8 cellular contexts compared by ENCODE assay signal in genomic region chr1:165645654-165646366, GRCh38. TPM values are rescaled to one million over a fixed set of nuclear protein-coding genes. Genes with fewer than 3 reads are reported as not detected.
DNase-seq lines count a peak whose midpoint lies in the region; ATAC-seq and TF ChIP-seq lines count a peak whose summit lies in the region.
"Had no signal": no experiment of that assay in that cellular context is flagged by ENCODE, and none has a peak within 500 bp of the region (broad histone marks: within the 10 kb centered on the region; RNA-seq: fewer than 3 reads in every experiment).

No MANE protein-coding gene starts in this region.

- intact Hi-C loops in activated B cell treated with CpG ODN at 0.5 μM for 24 hours (cut with micrococcal nuclease): no loop called here
- intact Hi-C loops in activated naive CD4-positive, alpha-beta T cell treated with anti-CD3 and anti-CD28 coated beads for 36 hours (cut with micrococcal nuclease): no loop called here

- peaks cover 9 to 12% (median 10%) of the 10 kb centered on the region in 4 donors for H3K4me1 ChIP-seq in liver (ENCODE audit: control insufficient read depth in 4 of 4, insufficient read depth in 4 of 4, low read length in 3 of 4)

- TF ChIP-seq RAD21 in liver (IDR thresholded peaks at IDR 0.05): peak; percentile 25 to 42

- POLR2A ChIA-PET in activated B cell treated with CpG ODN at 0.5 μM for 24 hours (lab: Charles Lee): interaction anchor here (1.1 kb wide), 1 partner anchor 15 kb away, joined by 5 read pairs; the partner anchor contains the start of gene MGST3

- peak overlapping the region; percentile 50 for H3K4me3 Mint-ChIP-seq in activated B cell treated with CpG ODN at 0.5 μM for 24 hours
- H3K4me3 Mint-ChIP-seq in activated naive CD4-positive, alpha-beta T cell treated with anti-CD3 and anti-CD28 coated beads for 36 hours: no peak overlapping the region
- H3K4me3 Mint-ChIP-seq: T-helper 1 cell treated with Interleukin-12 subunit alpha and Interleukin-12 subunit beta and Interleukin-4 antibody, amounts not matched to agents 30 μg/mL and 1 μg/mL, for 36 hours had no signal

- H3K36me3 ChIP-seq in liver (ENCODE audit: control insufficient read depth in 4 of 4, insufficient read depth in 3 of 4, low read depth in 1 of 4, low read length in 3 of 4): peaks cover 0 to 6% (median 0%) of the 10 kb centered on the region in 4 donors

- TF ChIP-seq CTCF in activated B cell treated with CpG ODN at 0.5 μM for 24 hours (IDR thresholded peaks at IDR 0.05) (no peak), liver (IDR thresholded peaks at IDR 0.05; ENCODE audit: low read depth, low read length, missing input control) (no peak)

- no peaks in the 10 kb centered on the region for H3K9me3 Mint-ChIP-seq in activated B cell treated with CpG ODN at 0.5 μM for 24 hours
- H3K9me3 Mint-ChIP-seq in activated naive CD4-positive, alpha-beta T cell treated with anti-CD3 and anti-CD28 coated beads for 36 hours: no peaks in the 10 kb centered on the region
- H3K9me3 Mint-ChIP-seq: T-helper 1 cell treated with Interleukin-12 subunit alpha and Interleukin-12 subunit beta and Interleukin-4 antibody, amounts not matched to agents 30 μg/mL and 1 μg/mL, for 36 hours had no signal

- CTCF ChIA-PET in activated B cell treated with CpG ODN at 0.5 μM for 24 hours (lab: Charles Lee): no interaction called here
- CTCF ChIA-PET in activated naive CD4-positive, alpha-beta T cell treated with anti-CD3 and anti-CD28 coated beads for 36 hours (lab: Charles Lee): no interaction called here

- peaks cover 10% of the 10 kb centered on the region for H3K36me3 Mint-ChIP-seq in activated B cell treated with CpG ODN at 0.5 μM for 24 hours (ENCODE audit: low read depth)
- no peaks in the 10 kb centered on the region for H3K36me3 Mint-ChIP-seq in activated naive CD4-positive, alpha-beta T cell treated with anti-CD3 and anti-CD28 coated beads for 36 hours (ENCODE audit: low read depth)

- H3K27ac ChIP-seq in liver (ENCODE audit: low read depth in 1 of 2, low read length in 2 of 2): peak overlapping the region; percentile 29 to 64

- H3K9ac ChIP-seq in liver (ENCODE audit: low read depth in 1 of 2, low read length in 2 of 2): no peak overlapping the region

- DNase-seq in activated B cell treated with CpG ODN at 0.5 μM for 24 hours (no peak), NCI-H2029 treated with DMSO at 0.1 percent for 48 hours (lab: John Stamatoyannopoulos, UW) (no peak)
- no peak for DNase-seq in activated naive CD4-positive, alpha-beta T cell treated with anti-CD3 and anti-CD28 coated beads for 36 hours

- H3K27me3 ChIP-seq in liver (ENCODE audit: control insufficient read depth in 4 of 4, insufficient read depth in 4 of 4, low read length in 3 of 4): no peaks in the 10 kb centered on the region

- H3K27me3 Mint-ChIP-seq in activated B cell treated with CpG ODN at 0.5 μM for 24 hours: no peaks in the 10 kb centered on the region
- no peaks in the 10 kb centered on the region for H3K27me3 Mint-ChIP-seq in activated naive CD4-positive, alpha-beta T cell treated with anti-CD3 and anti-CD28 coated beads for 36 hours (ENCODE audit: low read depth)

- peak overlapping the region; percentile 25 for H3K27ac Mint-ChIP-seq in activated B cell treated with CpG ODN at 0.5 μM for 24 hours
- no peak overlapping the region for H3K27ac Mint-ChIP-seq in activated naive CD4-positive, alpha-beta T cell treated with anti-CD3 and anti-CD28 coated beads for 36 hours
- H3K27ac Mint-ChIP-seq: T-helper 1 cell treated with Interleukin-12 subunit alpha and Interleukin-12 subunit beta and Interleukin-4 antibody, amounts not matched to agents 30 μg/mL and 1 μg/mL, for 36 hours had no signal

- peaks cover 18% of the 10 kb centered on the region for H3K4me1 Mint-ChIP-seq in activated B cell treated with CpG ODN at 0.5 μM for 24 hours
- peaks cover 18% of the 10 kb centered on the region for H3K4me1 Mint-ChIP-seq in activated naive CD4-positive, alpha-beta T cell treated with anti-CD3 and anti-CD28 coated beads for 36 hours (ENCODE audit: low read depth)

- H3K4me3 ChIP-seq in liver (ENCODE audit: low read depth in 1 of 3, low read length in 3 of 3): no peak overlapping the region

- H3K9me3 ChIP-seq in liver (ENCODE audit: control insufficient read depth in 4 of 4, low read length in 3 of 4): no peaks in the 10 kb centered on the region

- WGBS in liver: 42% methylated on average over 8 of the region's 8 CpGs

- ATAC-seq in GM18870 (IDR thresholded peaks at IDR 0.05; ENCODE audit: unreplicated experiment): peak; percentile 58
- ATAC-seq in HG02678 (IDR thresholded peaks at IDR 0.05; ENCODE audit: unreplicated experiment): peak; percentile 41
- ATAC-seq in activated B cell treated with CpG ODN at 0.5 μM for 24 hours (ENCODE audit: low read depth): peak; percentile 76
- ATAC-seq in HG02970 (IDR thresholded peaks at IDR 0.05; ENCODE audit: low FRiP score, unreplicated experiment): no peak

TF ChIP-seq in liver, 16 proteins besides CTCF, POLR2A, EP300 and RAD21:
- peak; percentile 79 for TF ChIP-seq ZBTB33 (IDR thresholded peaks at IDR 0.05)
- TF ChIP-seq SP1 (IDR thresholded peaks at IDR 0.05): peak; percentile 93
- TF ChIP-seq FOXA1 (IDR thresholded peaks at IDR 0.05): peak; percentile 69
- TF ChIP-seq ATF3 (IDR thresholded peaks at IDR 0.05): no peak
- TF ChIP-seq EGR1 (IDR thresholded peaks at IDR 0.05; ENCODE audit: low read depth in 2 of 2): peak in 1 of 2 donors; percentile 42
- TF ChIP-seq NR2F2 (IDR thresholded peaks at IDR 0.05): peak; percentile 13
- TF ChIP-seq GABPA (IDR thresholded peaks at IDR 0.05 in 1 of 2, conservative IDR thresholded peaks at IDR 0.05 in 1 of 2): peak in 1 of 2 donors; percentile 41
- peak; percentile 86 for TF ChIP-seq HNF4G (IDR thresholded peaks at IDR 0.05)
- peak; percentile 73 for TF ChIP-seq YY1 (IDR thresholded peaks at IDR 0.05)
- peak; percentile 94 to 98 for TF ChIP-seq RXRA (IDR thresholded peaks at IDR 0.05)
- TF ChIP-seq REST (IDR thresholded peaks at IDR 0.05): peak; percentile 76
- TF ChIP-seq FOXA2 (IDR thresholded peaks at IDR 0.05): peak; percentile 85
- TF ChIP-seq HNF4A (conservative IDR thresholded peaks at IDR 0.05): peak; percentile 95 to 99
- no peak for TF ChIP-seq TAF1 (conservative IDR thresholded peaks at IDR 0.05)
- peak; percentile 70 for TF ChIP-seq MAX (IDR thresholded peaks at IDR 0.05)
- peak in 1 of 2 donors; percentile 90 for TF ChIP-seq JUND (IDR thresholded peaks at IDR 0.05)

RNA-seq across cellular contexts. Expression of gene MGST3, which starts 14.8 kb away (rescaled TPM):
- total RNA-seq in activated B cell treated with CpG ODN at 0.5 μM for 24 hours (31.3 and 33.4 TPM in 2 replicates), liver (100 to 1,000 TPM in 1 of 2 donors, 10 to 100 TPM in 1; 68.7 to 307 TPM)
- 100 to 1,000 TPM; 177 to 185 TPM for polyA plus RNA-seq in liver
- total RNA-seq in activated naive CD4-positive, alpha-beta T cell treated with anti-CD3 and anti-CD28 coated beads for 36 hours: 10 to 100 TPM; 26.6 to 29.2 TPM

RNA-seq across cellular contexts. Expression of gene ALDH9A1, which starts 52.6 kb away (rescaled TPM):
- total RNA-seq in activated B cell treated with CpG ODN at 0.5 μM for 24 hours (30.3 and 35.8 TPM in 2 replicates), liver (10 to 100 TPM; 42.8 to 93.4 TPM)
- polyA plus RNA-seq in liver: 10 to 100 TPM; 76.1 to 83.5 TPM
- 10 to 100 TPM; 35.8 to 43.5 TPM for total RNA-seq in activated naive CD4-positive, alpha-beta T cell treated with anti-CD3 and anti-CD28 coated beads for 36 hours
